ENCODE assay signal across 12 cellular contexts in the genomic region with DNA sequence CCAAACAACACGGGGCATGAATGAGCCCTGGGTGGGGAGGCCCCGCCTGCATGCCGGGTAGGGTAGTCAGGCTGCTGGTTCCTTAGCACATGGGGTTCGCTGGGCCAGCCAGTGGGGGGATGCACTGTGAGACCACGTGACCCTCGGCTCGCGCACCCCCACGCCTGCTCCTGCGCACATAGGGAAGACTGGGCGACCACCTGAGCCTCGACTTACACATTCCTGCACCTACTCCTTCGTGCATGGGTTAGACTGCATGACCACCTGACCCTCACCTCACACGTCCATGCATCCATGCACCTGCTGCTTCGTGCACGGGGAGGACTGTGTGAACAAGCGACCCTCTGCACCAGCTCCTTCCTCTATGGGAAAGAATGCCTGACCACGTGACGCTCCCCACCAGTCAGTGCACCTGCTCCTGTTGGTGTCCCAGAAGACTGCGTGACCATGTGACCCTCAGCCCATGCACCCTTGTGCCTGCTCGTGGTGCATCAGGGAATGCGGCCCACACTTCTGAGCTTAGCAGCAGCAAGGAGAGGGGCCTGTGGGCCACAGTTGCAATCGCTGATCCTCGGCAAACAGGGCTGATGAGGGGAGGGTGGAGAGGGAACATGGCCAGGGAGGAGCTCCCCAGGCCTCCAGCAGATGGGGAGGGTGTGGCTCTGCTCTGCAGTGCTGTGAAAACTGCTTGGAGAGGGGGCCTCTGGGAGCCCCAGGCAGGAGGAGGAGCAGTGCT. TPM values are rescaled to one million over a fixed set of nuclear protein-coding genes. Genes with fewer than 3 reads are reported as not detected.
DNase-seq lines count a peak whose midpoint lies in the region; ATAC-seq, FAIRE-seq and TF ChIP-seq lines count a peak whose summit lies in the region.
"Had no signal": no experiment of that assay in that cellular context is flagged by ENCODE, and none has a peak within 500 bp of the region (broad histone marks: within the 10 kb centered on the region; RNA-seq: fewer than 3 reads in every experiment).

No MANE protein-coding gene starts in this region.

- no peak for ATAC-seq in central memory CD8-positive, alpha-beta T cell (replicated peaks; ENCODE audit: extremely low read depth, poor library complexity, severe bottlenecking)
- ATAC-seq in body of pancreas = no peak
- no peak for ATAC-seq in activated naive CD4-positive, alpha-beta T cell treated with anti-CD3 and anti-CD28 coated beads, Interleukin-2, amount 50 U/mL, for 72 hours
- ATAC-seq: naive thymus-derived CD8-positive, alpha-beta T cell had no signal

- H3K4me3 Mint-ChIP-seq in central memory CD8-positive, alpha-beta T cell = peak overlapping the region; percentile 56
- H3K4me3 Mint-ChIP-seq in neural crest cell = no peak overlapping the region

- peaks cover 74% of the 10 kb centered on the region for H3K4me1 Mint-ChIP-seq in central memory CD8-positive, alpha-beta T cell
- peaks cover 10% of the 10 kb centered on the region for H3K4me1 Mint-ChIP-seq in neural crest cell

- no peaks in the 10 kb centered on the region for H3K4me1 ChIP-seq in body of pancreas
- H3K4me1 ChIP-seq in HAP-1 = no peaks in the 10 kb centered on the region
- H3K4me1 ChIP-seq in tibial artery = peaks cover 0 to 28% (median 8%) of the 10 kb centered on the region in 4 donors

- intact Hi-C loops in body of pancreas (cut with DNase I) (no loop called here), tibial artery (cut with DNase I; ENCODE audit: low total_unique reads) (no loop called here)

- H3K27me3 ChIP-seq in body of pancreas (no peaks in the 10 kb centered on the region), HAP-1 (ENCODE audit: low read depth) (no peaks in the 10 kb centered on the region), tibial artery (no peaks in the 10 kb centered on the region)

- H3K36me3 ChIP-seq in body of pancreas (replicated peaks in 1 of 2; ENCODE audit: insufficient read depth in 1 of 2, low read depth in 2 of 2) (no peaks in the 10 kb centered on the region), HAP-1 (replicated peaks) (peaks cover 16% of the 10 kb centered on the region), tibial artery (peaks cover 0 to 30% (median 3%) of the 10 kb centered on the region in 3 donors)

- no peak for FAIRE-seq in D721Med (lab: Jason Lieb, UNC)

- peak overlapping the region; percentile 71 for H3K27ac Mint-ChIP-seq in central memory CD8-positive, alpha-beta T cell (ENCODE audit: low read depth)
- peak overlapping the region; percentile 73 for H3K27ac Mint-ChIP-seq in neural crest cell (ENCODE audit: unreplicated experiment)
- no peak overlapping the region for H3K27ac Mint-ChIP-seq in activated naive CD4-positive, alpha-beta T cell treated with anti-CD3 and anti-CD28 coated beads, Interleukin-2, amount 50 U/mL, for 72 hours

- H3K9me3 Mint-ChIP-seq in central memory CD8-positive, alpha-beta T cell = no peaks in the 10 kb centered on the region
- no peaks in the 10 kb centered on the region for H3K9me3 Mint-ChIP-seq in neural crest cell
- no peaks in the 10 kb centered on the region for H3K9me3 Mint-ChIP-seq in activated naive CD4-positive, alpha-beta T cell treated with anti-CD3 and anti-CD28 coated beads, Interleukin-2, amount 50 U/mL, for 72 hours
- H3K9me3 Mint-ChIP-seq: naive thymus-derived CD8-positive, alpha-beta T cell had no signal

- peak; percentile 61 for DNase-seq in D721Med (ENCODE audit: insufficient read length, low spot score)
- no peak for DNase-seq in central memory CD8-positive, alpha-beta T cell (ENCODE audit: low spot score in 2 of 2)
- DNase-seq in neural crest cell (ENCODE audit: low read depth, low spot score) = no peak
- DNase-seq in body of pancreas = no peak
- DNase-seq in HAP-1 (ENCODE audit: low spot score in 2 of 2) = no peak
- no peak for DNase-seq in tibial artery
- no peak for DNase-seq in activated naive CD4-positive, alpha-beta T cell treated with anti-CD3 and anti-CD28 coated beads, Interleukin-2, amount 50 U/mL, for 72 hours (ENCODE audit: low spot score in 2 of 2)
- DNase-seq: activated T-cell treated with anti-CD3 and anti-CD28 coated beads for 4 hours; NCI-H1092; NK-92 treated with Interleukin-12 subunit alpha and Interleukin-12 subunit beta, amount 100 ng/mL, for 24 hours had no signal

- TF ChIP-seq RAD21 in Ishikawa (IDR thresholded peaks at IDR 0.05; ENCODE audit: low read depth) = no peak

- H3K4me3 ChIP-seq in body of pancreas = no peak overlapping the region
- H3K4me3 ChIP-seq in HAP-1 = no peak overlapping the region
- no peak overlapping the region for H3K4me3 ChIP-seq in tibial artery

- WGBS in body of pancreas, 2 donors = 84 to 92% methylated on average over 15 to 16 of the region's 24 CpGs

- TF ChIP-seq POLR2A in body of pancreas (IDR thresholded peaks at IDR 0.05) = no peak

- no peak for TF ChIP-seq EP300 in Ishikawa (IDR thresholded peaks at IDR 0.05; ENCODE audit: borderline replicate concordance)

- H3K27me3 Mint-ChIP-seq in central memory CD8-positive, alpha-beta T cell = no peaks in the 10 kb centered on the region
- H3K27me3 Mint-ChIP-seq in neural crest cell (ENCODE audit: low read depth) = no peaks in the 10 kb centered on the region
- H3K27me3 Mint-ChIP-seq: naive thymus-derived CD8-positive, alpha-beta T cell had no signal

- H3K27ac ChIP-seq in body of pancreas (no peak overlapping the region), tibial artery (no peak overlapping the region)

- in situ Hi-C loops in HAP-1 (cut with MboI; ENCODE audit: low sequenced_read_pairs) = no loop called here

- H3K36me3 Mint-ChIP-seq in central memory CD8-positive, alpha-beta T cell (ENCODE audit: insufficient read depth) = peaks cover 48% of the 10 kb centered on the region
- H3K36me3 Mint-ChIP-seq in neural crest cell (ENCODE audit: low read depth) = no peaks in the 10 kb centered on the region
- H3K36me3 Mint-ChIP-seq in activated naive CD4-positive, alpha-beta T cell treated with anti-CD3 and anti-CD28 coated beads, Interleukin-2, amount 50 U/mL, for 72 hours = no peaks in the 10 kb centered on the region

- TF ChIP-seq CTCF in D721Med (IDR thresholded peaks at IDR 0.05; ENCODE audit: insufficient read depth, missing control alignments) = no peak
- no peak for TF ChIP-seq CTCF in neural crest cell (conservative IDR thresholded peaks at IDR 0.05)
- no peak for TF ChIP-seq CTCF in body of pancreas (IDR thresholded peaks at IDR 0.05)
- TF ChIP-seq CTCF in tibial artery (IDR thresholded peaks at IDR 0.05) = no peak

- H3K9me3 ChIP-seq in body of pancreas (no peaks in the 10 kb centered on the region), HAP-1 (no peaks in the 10 kb centered on the region), tibial artery (no peaks in the 10 kb centered on the region)

TF ChIP-seq in Ishikawa, 13 proteins besides CTCF, POLR2A, EP300 and RAD21:
- TF ChIP-seq EGR1 (IDR thresholded peaks at IDR 0.05) (no peak), YY1 (IDR thresholded peaks at IDR 0.05; ENCODE audit: low read depth) (no peak), CEBPB (IDR thresholded peaks at IDR 0.05) (no peak), TCF12 (IDR thresholded peaks at IDR 0.05; ENCODE audit: low read depth) (no peak), MAX (IDR thresholded peaks at IDR 0.05) (no peak), TEAD4 (IDR thresholded peaks at IDR 0.05) (no peak), CREB1 (IDR thresholded peaks at IDR 0.05; ENCODE audit: low read depth) (no peak)
- TF ChIP-seq, protein P1, sequence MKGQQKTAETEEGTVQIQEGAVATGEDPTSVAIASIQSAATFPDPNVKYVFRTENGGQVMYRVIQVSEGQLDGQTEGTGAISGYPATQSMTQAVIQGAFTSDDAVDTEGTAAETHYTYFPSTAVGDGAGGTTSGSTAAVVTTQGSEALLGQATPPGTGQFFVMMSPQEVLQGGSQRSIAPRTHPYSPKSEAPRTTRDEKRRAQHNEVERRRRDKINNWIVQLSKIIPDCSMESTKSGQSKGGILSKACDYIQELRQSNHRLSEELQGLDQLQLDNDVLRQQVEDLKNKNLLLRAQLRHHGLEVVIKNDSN (IDR thresholded peaks at IDR 0.05) = peak; percentile 24; the same call in 1 of the 2 replicates

RNA-seq across cellular contexts. Expression of gene LPCAT1, which starts 18.1 kb away (rescaled TPM):
- total RNA-seq in neural crest cell = 101 and 111 TPM in 2 replicates
- 10 to 100 TPM; 17.1 to 21.5 TPM for total RNA-seq in body of pancreas
- total RNA-seq in activated naive CD4-positive, alpha-beta T cell treated with anti-CD3 and anti-CD28 coated beads, Interleukin-2, amount 50 U/mL, for 72 hours = 10 to 100 TPM; 29.2 to 37.6 TPM

Comparison
In these comparisons a context has a peak if more than half of its experiments do, and no peak if none do; other contexts are left out.
1. H3K27ac Mint-ChIP-seq: peak in central memory CD8-positive, alpha-beta T cell (single experiment) and neural crest cell (single experiment); none in activated naive CD4-positive, alpha-beta T cell treated with anti-CD3 and anti-CD28 coated beads, Interleukin-2, amount 50 U/mL, for 72 hours (0 of 2).